ENCODE assay signal across 1 cellular context in the genomic region with DNA sequence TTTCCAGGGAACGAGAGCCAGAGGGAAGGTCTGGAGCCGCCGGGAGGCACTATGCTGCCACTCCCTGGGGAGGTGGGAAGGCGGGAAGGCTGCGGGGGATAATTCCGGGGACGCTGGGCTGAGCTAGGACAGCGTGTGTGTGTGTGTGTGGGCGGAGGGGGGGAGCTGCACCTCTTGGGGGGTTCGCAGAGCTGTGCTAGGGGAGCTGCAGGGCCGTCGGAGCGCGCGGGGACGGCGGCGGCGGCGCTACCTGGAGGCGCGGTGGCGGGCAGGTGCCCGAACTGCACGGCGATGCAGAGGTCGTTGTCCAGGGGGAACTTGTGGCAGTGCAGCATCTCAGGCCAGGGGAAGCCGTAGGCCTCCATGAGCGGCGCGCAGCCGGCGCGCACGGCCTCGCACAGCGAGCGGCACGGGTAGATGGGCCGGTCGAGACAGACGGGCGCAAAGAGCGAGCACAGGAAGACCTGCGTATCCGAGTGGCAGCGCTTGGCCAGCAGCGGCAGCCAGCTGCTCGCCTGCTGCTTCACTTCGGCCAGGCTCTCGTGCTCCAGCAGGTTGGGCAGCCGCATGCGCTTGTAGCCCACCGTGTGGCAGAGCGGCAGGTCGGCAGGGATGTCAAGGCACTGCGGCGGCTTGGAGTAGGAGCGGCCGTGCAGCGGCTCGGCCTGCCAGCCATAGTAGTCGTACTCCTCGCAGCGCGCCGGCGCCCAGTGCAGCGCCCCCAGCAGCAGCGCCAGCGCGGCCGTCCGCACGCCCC.
TF ChIP-seq lines count a peak whose summit lies in the region.

No MANE protein-coding gene starts in this region.

TF ChIP-seq in H1, 55 proteins besides CTCF, POLR2A, EP300 and RAD21 (continued from another document):
- TF ChIP-seq ATF3 (IDR thresholded peaks at IDR 0.05; ENCODE audit: insufficient read depth, low read depth, low read length): no peak
- TF ChIP-seq EZH2 (IDR thresholded peaks at IDR 0.05; ENCODE audit: low read depth, low read length, severe bottlenecking): peak; percentile 79
- no peak for TF ChIP-seq NANOG (IDR thresholded peaks at IDR 0.05; ENCODE audit: insufficient read depth, low read depth, low read length, poor library complexity, severe bottlenecking)
- no peak for TF ChIP-seq JUND (IDR thresholded peaks at IDR 0.05; ENCODE audit: low read length)
- 0 out of 2 replicates have a peak, but pooled peaks have one; percentile 6 for TF ChIP-seq TEAD4 (IDR thresholded peaks at IDR 0.05; ENCODE audit: low read depth, low read length)
- no peak for TF ChIP-seq CREB1 (IDR thresholded peaks at IDR 0.05)
- TF ChIP-seq SUZ12 (IDR thresholded peaks at IDR 0.05; ENCODE audit: low read length): peak; percentile 84
- peak; percentile 68 for TF ChIP-seq KDM4A (IDR thresholded peaks at IDR 0.05; ENCODE audit: low read depth, low read length, severe bottlenecking)
- no peak for TF ChIP-seq RNF2 (IDR thresholded peaks at IDR 0.05; ENCODE audit: borderline replicate concordance, low read depth, low read length, missing control alignments, poor library complexity, severe bottlenecking)
- TF ChIP-seq TBP (IDR thresholded peaks at IDR 0.05; ENCODE audit: low read depth, low read length): 0 out of 2 replicates have a peak, but pooled peaks have one; percentile 23
- TF ChIP-seq BCL11A (IDR thresholded peaks at IDR 0.05; ENCODE audit: low read depth in 2 of 2, low read length in 2 of 2): no peak
- TF ChIP-seq SIRT6 (IDR thresholded peaks at IDR 0.05; ENCODE audit: low read length): no peak
- TF ChIP-seq, protein P1, sequence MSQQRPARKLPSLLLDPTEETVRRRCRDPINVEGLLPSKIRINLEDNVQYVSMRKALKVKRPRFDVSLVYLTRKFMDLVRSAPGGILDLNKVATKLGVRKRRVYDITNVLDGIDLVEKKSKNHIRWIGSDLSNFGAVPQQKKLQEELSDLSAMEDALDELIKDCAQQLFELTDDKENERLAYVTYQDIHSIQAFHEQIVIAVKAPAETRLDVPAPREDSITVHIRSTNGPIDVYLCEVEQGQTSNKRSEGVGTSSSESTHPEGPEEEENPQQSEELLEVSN (IDR thresholded peaks at IDR 0.05): peak; percentile 63
- TF ChIP-seq MAX (IDR thresholded peaks at IDR 0.05): peak; percentile 91
- peak; percentile 87 for TF ChIP-seq RBBP5 (IDR thresholded peaks at IDR 0.05; ENCODE audit: borderline replicate concordance, low read depth, low read length)
- TF ChIP-seq ATF2 (IDR thresholded peaks at IDR 0.05; ENCODE audit: low read length): no peak
- peak; percentile 41; the same call in 1 of the 2 replicates for TF ChIP-seq GABPA (IDR thresholded peaks at IDR 0.05; ENCODE audit: borderline replicate concordance, insufficient read depth, low read length)
- TF ChIP-seq SIN3A (conservative IDR thresholded peaks at IDR 0.05 in 1 of 2, IDR thresholded peaks at IDR 0.05 in 1 of 2; ENCODE audit: low read depth in 1 of 2, low read length in 2 of 2): peak in 1 of 2 experiments; percentile 78; a peak in 1 of 4 replicates
- no peak for TF ChIP-seq MAFK (IDR thresholded peaks at IDR 0.05; ENCODE audit: low read depth, low read length)
- TF ChIP-seq BRCA1 (IDR thresholded peaks at IDR 0.05; ENCODE audit: low read depth, low read length): no peak
